ENCODE assay signal across 27 cellular contexts in genomic region chr2:29479566-29479965, GRCh38.
DNase-seq lines count a peak whose midpoint lies in the region; ATAC-seq, FAIRE-seq and TF ChIP-seq lines count a peak whose summit lies in the region.
"Had no signal": no experiment of that assay in that cellular context is flagged by ENCODE, and none has a peak within 500 bp of the region (broad histone marks: within the 10 kb centered on the region; RNA-seq: fewer than 3 reads in every experiment).

No MANE protein-coding gene starts in this region.

- no peak overlapping the region for H2AFZ ChIP-seq in SK-N-SH (ENCODE audit: low read depth)
- H2AFZ ChIP-seq in astrocyte (ENCODE audit: low read depth, low read length): no peak overlapping the region
- H2AFZ ChIP-seq in trophoblast cell (ENCODE audit: insufficient read depth, low read length, poor library complexity): no peak overlapping the region

- peak overlapping the region; percentile 23 for H3K27ac Mint-ChIP-seq in astrocyte (ENCODE audit: unreplicated experiment)
- no peak overlapping the region for H3K27ac Mint-ChIP-seq in mesothelial cell of epicardium
- H3K27ac Mint-ChIP-seq: B cell; CD4-positive, alpha-beta T cell; CD8-positive, alpha-beta T cell had no signal

- H3K23ac ChIP-seq in trophoblast cell (ENCODE audit: low read length): no peak overlapping the region

- H4K20me1 ChIP-seq in SK-N-SH (ENCODE audit: insufficient read depth): no peaks in the 10 kb centered on the region
- H4K20me1 ChIP-seq in astrocyte (ENCODE audit: insufficient read depth, low read length): no peaks in the 10 kb centered on the region

- no peak overlapping the region for H3K18ac ChIP-seq in trophoblast cell (ENCODE audit: low read length)

- H3K4me1 Mint-ChIP-seq in astrocyte (ENCODE audit: low read depth, unreplicated experiment) (peaks cover 11% of the 10 kb centered on the region), mesothelial cell of epicardium (peaks cover 12% of the 10 kb centered on the region)
- H3K4me1 Mint-ChIP-seq: B cell had no signal

- H3K27me3 Mint-ChIP-seq in astrocyte (ENCODE audit: low read depth, unreplicated experiment) (peaks cover 19% of the 10 kb centered on the region), mesothelial cell of epicardium (ENCODE audit: low read depth) (peaks cover 20% of the 10 kb centered on the region)

- H4K91ac ChIP-seq in trophoblast cell (ENCODE audit: low read depth, low read length): peak overlapping the region; percentile 45

- H3K4me3 Mint-ChIP-seq in astrocyte (ENCODE audit: unreplicated experiment) (no peak overlapping the region), mesothelial cell of epicardium (no peak overlapping the region)
- H3K4me3 Mint-ChIP-seq: B cell; CD4-positive, alpha-beta T cell; CD8-positive, alpha-beta T cell had no signal

- no peak overlapping the region for H2AK5ac ChIP-seq in trophoblast cell (ENCODE audit: low read length)

- WGBS in SK-N-SH (ENCODE audit: low lambda C conversion rate): 33% methylated on average over 1 of the region's 1 CpG
- no CpG with 5 or more reads among the region's 1 CpG for WGBS in trophoblast cell (ENCODE audit: extremely low coverage, insufficient coverage, insufficient read length)

- ATAC-seq in SK-N-SH treated with all-trans-retinoic acid at 6 μM for 48 hours: no peak
- ATAC-seq: A549; CD8-positive, alpha-beta T cell; GM12878 had no signal

- DNase-seq in SK-N-SH: no peak
- no peak for DNase-seq in astrocyte (ENCODE audit: low read depth)
- peak; percentile 62 for DNase-seq in left kidney (ENCODE audit: low read depth, low spot score)
- DNase-seq in trophoblast cell: no peak
- no peak for DNase-seq in effector CD8-positive, alpha-beta T cell (lab: John Stamatoyannopoulos, UW)
- no peak for DNase-seq in mesothelial cell of epicardium (ENCODE audit: low spot score in 2 of 2, unreplicated experiment in 2 of 2)
- DNase-seq in A673 (ENCODE audit: low spot score): no peak
- DNase-seq: ACHN; Caco-2; Calu3; CD4-positive, alpha-beta T cell; CD8-positive, alpha-beta T cell; DMS 273 treated with DMSO at 0.1 percent for 48 hours; DMS153; DMS53; DMS79; DND-41; EL; GDM1 had no signal

- H4K8ac ChIP-seq in trophoblast cell (ENCODE audit: low read depth, low read length): no peak overlapping the region

- H3K36me3 Mint-ChIP-seq in astrocyte (ENCODE audit: low read depth, unreplicated experiment) (no peaks in the 10 kb centered on the region), mesothelial cell of epicardium (no peaks in the 10 kb centered on the region)
- H3K36me3 Mint-ChIP-seq: CD8-positive, alpha-beta T cell had no signal

- no peak overlapping the region for H2BK120ac ChIP-seq in trophoblast cell (ENCODE audit: insufficient read depth, low read length, poor library complexity)

- H3K36me3 ChIP-seq in SK-N-SH (replicated peaks in 1 of 2; ENCODE audit: control insufficient read depth in 1 of 2, insufficient read depth in 2 of 2, low read length in 1 of 2) (no peaks in the 10 kb centered on the region), astrocyte (ENCODE audit: insufficient read depth, low read length) (no peaks in the 10 kb centered on the region), trophoblast cell (ENCODE audit: control insufficient read depth in 1 of 2, insufficient read depth in 2 of 2, low read length in 2 of 2) (no peaks in the 10 kb centered on the region), A673 (ENCODE audit: insufficient read depth, low read length, poor library complexity, severe bottlenecking) (no peaks in the 10 kb centered on the region)

- no peak overlapping the region for H3K14ac ChIP-seq in trophoblast cell (ENCODE audit: low read length)

- no peaks in the 10 kb centered on the region for H3K79me1 ChIP-seq in trophoblast cell (ENCODE audit: low read length)

- H3K79me2 ChIP-seq in SK-N-SH (ENCODE audit: insufficient read depth) (no peaks in the 10 kb centered on the region), astrocyte (ENCODE audit: insufficient read depth, low read length) (no peaks in the 10 kb centered on the region), trophoblast cell (ENCODE audit: control insufficient read depth, insufficient read depth, low read length, poor library complexity) (no peaks in the 10 kb centered on the region)

- no peak overlapping the region for H4K12ac ChIP-seq in trophoblast cell (ENCODE audit: low read depth, low read length)

- H3F3A ChIP-seq in SK-N-SH (replicated peaks; ENCODE audit: insufficient read depth): no peaks in the 10 kb centered on the region

- H2BK5ac ChIP-seq in trophoblast cell (ENCODE audit: low read depth, low read length, poor library complexity): no peak overlapping the region

- H2BK12ac ChIP-seq in trophoblast cell (ENCODE audit: low read length): no peak overlapping the region

- CTCF ChIA-PET in SK-N-SH (lab: Yijun Ruan, JAX) (interaction anchor here (0.8 to 3.5 kb wide), 9 partner anchors 13 to 547 kb away, joined by 3 to 22 read pairs (median 4); no protein-coding TSS in a partner anchor), A673 (lab: Charles Lee) (no interaction called here)

- no peaks in the 10 kb centered on the region for H3K9me2 ChIP-seq in SK-N-SH

- intact Hi-C loops in A673 (cut with micrococcal nuclease; ENCODE audit: unreplicated experiment): no loop called here

- peak overlapping the region in 1 of 2 experiments; percentile 100; a peak in 2 of 4 replicates for H3K27ac ChIP-seq in SK-N-SH (ENCODE audit: low read depth in 2 of 2, low read length in 1 of 2)
- no peak overlapping the region for H3K27ac ChIP-seq in astrocyte (ENCODE audit: low read depth, low read length)
- H3K27ac ChIP-seq in trophoblast cell (ENCODE audit: low read depth, low read length): no peak overlapping the region
- no peak overlapping the region for H3K27ac ChIP-seq in A673 (ENCODE audit: low read depth, low read length, poor library complexity, severe bottlenecking)
- H3K27ac ChIP-seq: 22Rv1, A549, C4-2B had no signal

- no peak overlapping the region for H3K4ac ChIP-seq in trophoblast cell (ENCODE audit: low read depth, low read length)

- FAIRE-seq in astrocyte (lab: Jason Lieb, UNC): no peak
- FAIRE-seq: A549, GM12878, GM12892, GM18507 had no signal

- H3K4me1 ChIP-seq in SK-N-SH (ENCODE audit: control insufficient read depth in 1 of 2, insufficient read depth in 2 of 2, low read depth in 1 of 2, low read length in 1 of 2) (peaks cover 0 to 65% of the 10 kb centered on the region in 2 experiments; a peak in 2 of 4 replicates), astrocyte (ENCODE audit: insufficient read depth, low read length) (no peaks in the 10 kb centered on the region), trophoblast cell (ENCODE audit: control insufficient read depth in 1 of 2, insufficient read depth in 2 of 2, low read length in 2 of 2) (no peaks in the 10 kb centered on the region), A673 (ENCODE audit: insufficient read depth, low read length, poor library complexity, severe bottlenecking) (no peaks in the 10 kb centered on the region)
- H3K4me1 ChIP-seq: A549, Caco-2 had no signal

- no peak overlapping the region for H3K4me2 ChIP-seq in SK-N-SH
- H3K4me2 ChIP-seq in astrocyte (ENCODE audit: low read length): no peak overlapping the region
- no peak overlapping the region for H3K4me2 ChIP-seq in trophoblast cell (ENCODE audit: low read length)
- H3K4me2 ChIP-seq: A549 had no signal

- BruUV-seq in A673 (replicated peaks; lab: Mats Ljungman, UMichigan): no TSS peak

- TF ChIP-seq CTCF in SK-N-SH (IDR thresholded peaks at IDR 0.05): no peak
- no peak for TF ChIP-seq CTCF in astrocyte (IDR thresholded peaks at IDR 0.05; ENCODE audit: insufficient read depth, low read depth, low read length)
- no peak for TF ChIP-seq CTCF in mesothelial cell of epicardium (IDR thresholded peaks at IDR 0.05; ENCODE audit: unreplicated experiment)
- no peak for TF ChIP-seq CTCF in A673 (conservative IDR thresholded peaks at IDR 0.05; ENCODE audit: low read depth, low read length)

- no peaks in the 10 kb centered on the region for H3K9me3 ChIP-seq in SK-N-SH
- no peaks in the 10 kb centered on the region for H3K9me3 ChIP-seq in astrocyte (ENCODE audit: insufficient read depth, low read depth, low read length)
- H3K9me3 ChIP-seq in trophoblast cell (ENCODE audit: insufficient read depth, low read depth, low read length): no peaks in the 10 kb centered on the region
- no peaks in the 10 kb centered on the region for H3K9me3 ChIP-seq in A673 (ENCODE audit: low read depth, low read length, poor library complexity, severe bottlenecking)
- H3K9me3 ChIP-seq: A549, Caco-2 had no signal

- no peak overlapping the region for H3K4me3 ChIP-seq in SK-N-SH (ENCODE audit: low read depth in 2 of 2, low read length in 1 of 2)
- H3K4me3 ChIP-seq in astrocyte (ENCODE audit: insufficient read depth, low read depth, low read length): no peak overlapping the region
- H3K4me3 ChIP-seq in trophoblast cell (ENCODE audit: low read depth, low read length): no peak overlapping the region
- H3K4me3 ChIP-seq in A673 (ENCODE audit: low read depth, low read length, poor library complexity, severe bottlenecking): no peak overlapping the region
- H3K4me3 ChIP-seq: A549, GM12878 had no signal

- H3K9me3 Mint-ChIP-seq in astrocyte (ENCODE audit: unreplicated experiment) (peaks cover 4% of the 10 kb centered on the region), mesothelial cell of epicardium (peaks cover 5% of the 10 kb centered on the region)
- H3K9me3 Mint-ChIP-seq: CD4-positive, alpha-beta T cell had no signal

- POLR2A ChIA-PET in SK-N-SH (lab: Yijun Ruan, JAX) (interaction anchor here (1.4 kb wide), 1 partner anchor 37 kb away, joined by 4 read pairs; no protein-coding TSS in a partner anchor), A673 (lab: Charles Lee; ENCODE audit: low non-redundant PET) (no interaction called here)

- no peaks in the 10 kb centered on the region for H3K27me3 ChIP-seq in SK-N-SH (ENCODE audit: insufficient read depth)
- no peaks in the 10 kb centered on the region for H3K27me3 ChIP-seq in astrocyte (ENCODE audit: insufficient read depth, low read length)
- no peaks in the 10 kb centered on the region for H3K27me3 ChIP-seq in trophoblast cell (ENCODE audit: insufficient read depth, low read length)
- no peaks in the 10 kb centered on the region for H3K27me3 ChIP-seq in A673 (replicated peaks; ENCODE audit: insufficient read depth, low read depth, low read length, poor library complexity)

- TF ChIP-seq RAD21 in SK-N-SH (IDR thresholded peaks at IDR 0.05; ENCODE audit: low read length): no peak

- H3K9ac ChIP-seq in SK-N-SH (no peak overlapping the region), astrocyte (ENCODE audit: low read length) (no peak overlapping the region), trophoblast cell (ENCODE audit: low read length) (no peak overlapping the region)

- no peak for TF ChIP-seq EP300 in SK-N-SH (IDR thresholded peaks at IDR 0.05; ENCODE audit: borderline replicate concordance in 1 of 2, low read depth in 1 of 2, low read length in 1 of 2)

TF ChIP-seq in SK-N-SH treated with all-trans-retinoic acid at 6 μM for 48 hours, 23 proteins besides CTCF, POLR2A, EP300 and RAD21 (continues in another document):
- TF ChIP-seq PPARA (CRISPR knock-in tag; IDR thresholded peaks at IDR 0.05; ENCODE audit: borderline replicate concordance): no peak
- TF ChIP-seq ZNF565 (CRISPR knock-in tag; conservative IDR thresholded peaks at IDR 0.05; ENCODE audit: low read depth): no peak
- no peak for TF ChIP-seq SNAI2 (CRISPR knock-in tag; IDR thresholded peaks at IDR 0.05)
